ENCODE assay signal across 18 cellular contexts in the genomic region with DNA sequence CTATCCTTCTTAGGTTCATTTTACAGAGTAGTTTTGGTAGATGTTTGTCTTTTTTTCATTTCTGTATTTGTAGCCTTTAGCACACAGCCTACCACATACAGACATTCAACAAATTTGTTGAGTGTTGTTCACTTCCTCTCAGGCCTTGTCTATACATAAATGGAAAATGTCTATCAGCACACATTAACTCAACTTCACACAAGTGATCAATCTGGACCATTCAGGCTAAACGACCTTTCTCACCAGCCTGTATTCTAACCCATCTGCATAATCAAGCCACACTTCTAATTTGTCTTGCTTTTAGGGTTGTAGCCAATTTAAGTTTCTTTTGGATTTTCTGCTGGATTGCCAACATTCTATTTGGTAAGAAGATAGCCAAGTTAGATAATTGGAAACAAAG. TPM values are rescaled to one million over a fixed set of nuclear protein-coding genes. Genes with fewer than 3 reads are reported as not detected.
DNase-seq lines count a peak whose midpoint lies in the region; ATAC-seq, FAIRE-seq and TF ChIP-seq lines count a peak whose summit lies in the region.
"Had no signal": no experiment of that assay in that cellular context is flagged by ENCODE, and none has a peak within 500 bp of the region (broad histone marks: within the 10 kb centered on the region; RNA-seq: fewer than 3 reads in every experiment).

No MANE protein-coding gene starts in this region.

- H4K20me1 ChIP-seq in neural progenitor cell (ENCODE audit: low read depth), result no peaks in the 10 kb centered on the region

- intact Hi-C loops in activated CD8-positive, alpha-beta T cell treated with anti-CD3 and anti-CD28 coated beads for 36 hours (cut with micrococcal nuclease), result no loop called here

- H3K36me3 ChIP-seq in SJCRH30 (no peaks in the 10 kb centered on the region), neural progenitor cell (no peaks in the 10 kb centered on the region)

- H3K27me3 Mint-ChIP-seq in activated CD8-positive, alpha-beta T cell treated with anti-CD3 and anti-CD28 coated beads for 36 hours, result no peaks in the 10 kb centered on the region
- H3K27me3 Mint-ChIP-seq in activated CD8-positive, alpha-beta T cell treated with anti-CD3 and anti-CD28 coated beads, Interleukin-2, amount 10 ng/mL, durations not matched to agents 7 days and 5 days (ENCODE audit: low read depth), result no peaks in the 10 kb centered on the region
- H3K27me3 Mint-ChIP-seq in neural progenitor cell (ENCODE audit: insufficient read depth, low read depth), result peaks cover 3% of the 10 kb centered on the region
- H3K27me3 Mint-ChIP-seq: CD4-positive, alpha-beta memory T cell had no signal

- ATAC-seq in activated CD8-positive, alpha-beta T cell treated with anti-CD3 and anti-CD28 coated beads for 36 hours, result peak; percentile 34
- no peak for ATAC-seq in activated CD8-positive, alpha-beta T cell treated with anti-CD3 and anti-CD28 coated beads, Interleukin-2, amount 10 ng/mL, durations not matched to agents 7 days and 5 days
- ATAC-seq in GM19395 (IDR thresholded peaks at IDR 0.05; ENCODE audit: unreplicated experiment), result no peak
- ATAC-seq: GM23338, HCT116 had no signal

- no peaks in the 10 kb centered on the region for H3K9me3 ChIP-seq in SJCRH30 (replicated peaks)
- H3K9me3 ChIP-seq in neural progenitor cell (ENCODE audit: low read depth), result no peaks in the 10 kb centered on the region

- H3K4me3 Mint-ChIP-seq in activated CD8-positive, alpha-beta T cell treated with anti-CD3 and anti-CD28 coated beads for 36 hours, result no peak overlapping the region
- no peak overlapping the region for H3K4me3 Mint-ChIP-seq in activated CD8-positive, alpha-beta T cell treated with anti-CD3 and anti-CD28 coated beads, Interleukin-2, amount 10 ng/mL, durations not matched to agents 7 days and 5 days
- H3K4me3 Mint-ChIP-seq in neural progenitor cell, result no peak overlapping the region
- H3K4me3 Mint-ChIP-seq: CD4-positive, alpha-beta memory T cell; GM23338; H9 had no signal

- H3K27me3 ChIP-seq in SJCRH30 (no peaks in the 10 kb centered on the region), neural progenitor cell (no peaks in the 10 kb centered on the region)

- H3K27ac Mint-ChIP-seq in activated CD8-positive, alpha-beta T cell treated with anti-CD3 and anti-CD28 coated beads for 36 hours, result no peak overlapping the region
- no peak overlapping the region for H3K27ac Mint-ChIP-seq in activated CD8-positive, alpha-beta T cell treated with anti-CD3 and anti-CD28 coated beads, Interleukin-2, amount 10 ng/mL, durations not matched to agents 7 days and 5 days
- peak overlapping the region; percentile 26 for H3K27ac Mint-ChIP-seq in neural progenitor cell
- H3K27ac Mint-ChIP-seq: GM23338, H9 had no signal

- no peaks in the 10 kb centered on the region for H3F3A ChIP-seq in neural progenitor cell (ENCODE audit: low read depth)

- POLR2A ChIA-PET in activated CD8-positive, alpha-beta T cell treated with anti-CD3 and anti-CD28 coated beads for 36 hours (lab: Charles Lee), result interaction anchor here (0.8 kb wide), 1 partner anchor 63 kb away, joined by 4 read pairs; no protein-coding TSS in a partner anchor
- POLR2A ChIA-PET in activated CD8-positive, alpha-beta T cell treated with anti-CD3 and anti-CD28 coated beads, Interleukin-2, amount 10 ng/mL, durations not matched to agents 7 days and 5 days (lab: Charles Lee), result no interaction called here

- no peak for TF ChIP-seq POLR2A in GM12891 (IDR thresholded peaks at IDR 0.05; ENCODE audit: low read depth, low read length)

- no peak for DNase-seq in activated CD8-positive, alpha-beta T cell treated with anti-CD3 and anti-CD28 coated beads for 36 hours
- DNase-seq in activated CD8-positive, alpha-beta T cell treated with anti-CD3 and anti-CD28 coated beads, Interleukin-2, amount 10 ng/mL, durations not matched to agents 7 days and 5 days, result no peak
- no peak for DNase-seq in GM12891 (ENCODE audit: insufficient read length, low spot score)
- no peak for DNase-seq in SJCRH30
- DNase-seq in neural progenitor cell (ENCODE audit: low spot score), result no peak
- no peak for DNase-seq in 8988T
- DNase-seq in NCI-H187 (lab: John Stamatoyannopoulos, UW), result no peak
- DNase-seq: C1 segment of cervical spinal cord; Calu3; CD4-positive, alpha-beta memory T cell; COR-L47; DMS53; DMS79 treated with DMSO at 0.1 percent for 48 hours; GF-D8; H9 had no signal

- H3K4me1 ChIP-seq in SJCRH30 (peaks cover 50% of the 10 kb centered on the region), neural progenitor cell (peaks cover 7% of the 10 kb centered on the region)

- H3K27ac ChIP-seq in SJCRH30, result peak overlapping the region; percentile 78
- no peak overlapping the region for H3K27ac ChIP-seq in neural progenitor cell

- H3K79me2 ChIP-seq in neural progenitor cell (ENCODE audit: low read depth), result no peaks in the 10 kb centered on the region

- no peaks in the 10 kb centered on the region for H3K9me3 Mint-ChIP-seq in activated CD8-positive, alpha-beta T cell treated with anti-CD3 and anti-CD28 coated beads for 36 hours
- peaks cover 4% of the 10 kb centered on the region for H3K9me3 Mint-ChIP-seq in activated CD8-positive, alpha-beta T cell treated with anti-CD3 and anti-CD28 coated beads, Interleukin-2, amount 10 ng/mL, durations not matched to agents 7 days and 5 days (ENCODE audit: insufficient read depth)
- peaks cover 2% of the 10 kb centered on the region for H3K9me3 Mint-ChIP-seq in neural progenitor cell
- H3K9me3 Mint-ChIP-seq: CD4-positive, alpha-beta memory T cell; GM23338; H9 had no signal

- no peak overlapping the region for H2AFZ ChIP-seq in neural progenitor cell (replicated peaks)
- H2AFZ ChIP-seq: GM23338 had no signal

- H3K4me3 ChIP-seq in SJCRH30 (no peak overlapping the region), neural progenitor cell (no peak overlapping the region)
- H3K4me3 ChIP-seq: GM23338 had no signal

- no peak for TF ChIP-seq CTCF in activated CD8-positive, alpha-beta T cell treated with anti-CD3 and anti-CD28 coated beads for 36 hours (IDR thresholded peaks at IDR 0.05)
- TF ChIP-seq CTCF in neural progenitor cell (IDR thresholded peaks at IDR 0.05), result no peak

- no peak overlapping the region for H3K4me2 ChIP-seq in neural progenitor cell
- H3K4me2 ChIP-seq: GM23338 had no signal

- H3K4me1 Mint-ChIP-seq in activated CD8-positive, alpha-beta T cell treated with anti-CD3 and anti-CD28 coated beads for 36 hours (ENCODE audit: low read depth), result peaks cover 49% of the 10 kb centered on the region
- H3K4me1 Mint-ChIP-seq in activated CD8-positive, alpha-beta T cell treated with anti-CD3 and anti-CD28 coated beads, Interleukin-2, amount 10 ng/mL, durations not matched to agents 7 days and 5 days (ENCODE audit: low read depth), result peaks cover 61% of the 10 kb centered on the region
- peaks cover 54% of the 10 kb centered on the region for H3K4me1 Mint-ChIP-seq in neural progenitor cell
- H3K4me1 Mint-ChIP-seq: GM23338, H9 had no signal

- H3K9ac ChIP-seq in neural progenitor cell, result no peak overlapping the region

- CTCF ChIA-PET in activated CD8-positive, alpha-beta T cell treated with anti-CD3 and anti-CD28 coated beads for 36 hours (lab: Charles Lee), result interaction anchor here (1.8 kb wide), 1 partner anchor 9 kb away, joined by 4 read pairs; no protein-coding TSS in a partner anchor
- CTCF ChIA-PET in activated CD8-positive, alpha-beta T cell treated with anti-CD3 and anti-CD28 coated beads, Interleukin-2, amount 10 ng/mL, durations not matched to agents 7 days and 5 days (lab: Charles Lee), result interaction anchor here (0.8 kb wide), 1 partner anchor 131 kb away, joined by 3 read pairs; no protein-coding TSS in a partner anchor

- FAIRE-seq in GM12891 (lab: Jason Lieb, UNC), result peak; percentile 50

- H3K36me3 Mint-ChIP-seq in activated CD8-positive, alpha-beta T cell treated with anti-CD3 and anti-CD28 coated beads for 36 hours (ENCODE audit: low read depth), result peaks cover 2% of the 10 kb centered on the region
- peaks cover 22% of the 10 kb centered on the region for H3K36me3 Mint-ChIP-seq in activated CD8-positive, alpha-beta T cell treated with anti-CD3 and anti-CD28 coated beads, Interleukin-2, amount 10 ng/mL, durations not matched to agents 7 days and 5 days (ENCODE audit: low read depth)
- no peaks in the 10 kb centered on the region for H3K36me3 Mint-ChIP-seq in neural progenitor cell
- H3K36me3 Mint-ChIP-seq: CD4-positive, alpha-beta memory T cell had no signal

TF ChIP-seq in GM12891, 5 proteins besides CTCF, POLR2A, EP300 and RAD21:
- TF ChIP-seq POLR2AphosphoS5 (IDR thresholded peaks at IDR 0.05; ENCODE audit: low read depth, low read length) (no peak), POU2F2 (IDR thresholded peaks at IDR 0.05; ENCODE audit: low read depth, low read length) (no peak), TAF1 (IDR thresholded peaks at IDR 0.05; ENCODE audit: low read depth, low read length) (no peak), PAX5 (IDR thresholded peaks at IDR 0.05; ENCODE audit: insufficient read depth, low read length, severe bottlenecking) (no peak), SPI1 (IDR thresholded peaks at IDR 0.05; ENCODE audit: low read depth, low read length) (no peak)

RNA-seq across cellular contexts. Expression of gene DARS1, which starts 59.9 kb away (rescaled TPM):
- 100 to 1,000 TPM; 210 to 211 TPM for total RNA-seq in activated CD8-positive, alpha-beta T cell treated with anti-CD3 and anti-CD28 coated beads for 36 hours
- 100 to 1,000 TPM; 139 to 148 TPM for total RNA-seq in activated CD8-positive, alpha-beta T cell treated with anti-CD3 and anti-CD28 coated beads, Interleukin-2, amount 10 ng/mL, durations not matched to agents 7 days and 5 days
- polyA plus RNA-seq in GM12891 (2012; ENCODE audit: low read depth, missing spikeins), result 99.1 TPM
- total RNA-seq in SJCRH30 (2014; rRNA removed; shearing (Covaris generic)), result 141 and 149 TPM in 2 replicates
- 175 and 227 TPM in 2 replicates for total RNA-seq in neural progenitor cell (ENCODE audit: low replicate concordance)
